Comparison of ENCODE assay signal across 21 cellular contexts in the genomic region with DNA sequence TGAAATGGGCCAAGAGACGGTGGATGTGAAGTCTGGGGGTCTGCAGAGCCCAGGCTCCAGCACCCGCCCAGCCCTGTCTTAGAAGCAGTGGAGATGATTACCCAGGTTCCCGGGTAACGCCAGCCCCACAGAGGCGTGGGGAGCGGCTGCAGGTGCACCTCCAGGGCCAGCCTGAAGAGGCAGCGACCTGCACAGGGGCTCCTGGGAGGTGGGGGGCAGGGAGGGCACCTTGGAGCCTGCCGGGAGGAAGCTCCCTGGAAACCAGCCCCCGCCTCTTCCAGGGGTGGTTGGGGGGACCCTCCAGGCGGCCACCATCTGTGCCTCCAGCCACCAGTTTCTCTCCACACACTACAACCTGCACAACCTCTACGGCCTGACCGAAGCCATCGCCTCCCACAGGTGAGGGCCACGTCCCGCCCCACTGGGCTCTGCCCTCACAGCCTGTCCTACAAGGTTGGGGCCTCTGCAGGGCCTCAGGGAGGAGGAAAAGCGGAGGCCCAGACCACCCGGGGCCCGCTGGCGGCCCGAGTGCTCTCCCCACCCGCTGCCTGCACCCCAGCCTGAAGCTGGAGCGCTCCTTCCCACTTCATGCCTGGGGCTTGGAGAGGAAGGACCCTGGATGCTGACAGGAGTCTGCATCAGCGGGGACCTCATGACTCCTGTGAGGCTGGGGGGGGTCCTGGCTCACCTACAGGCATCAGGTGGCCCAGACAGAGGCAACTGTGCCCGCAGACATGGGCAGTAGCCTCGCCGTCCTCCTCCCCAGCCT. TPM values are rescaled to one million over a fixed set of nuclear protein-coding genes. Genes with fewer than 3 reads are reported as not detected.
DNase-seq lines count a peak whose midpoint lies in the region; ATAC-seq and TF ChIP-seq lines count a peak whose summit lies in the region.
"Had no signal": no experiment of that assay in that cellular context is flagged by ENCODE, and none has a peak within 500 bp of the region (broad histone marks: within the 10 kb centered on the region; RNA-seq: fewer than 3 reads in every experiment).

No MANE protein-coding gene starts in this region.

- H3K4me3 Mint-ChIP-seq in endodermal cell, result no peak overlapping the region
- H3K4me3 Mint-ChIP-seq: activated CD8-positive, alpha-beta T cell treated with anti-CD3 and anti-CD28 coated beads for 36 hours; activated naive CD8-positive, alpha-beta T cell; activated T-cell treated with anti-CD3 and anti-CD28 coated beads, Interleukin-2, amount 50 U/mL, for 72 hours; memory B cell; nephron had no signal

- H3K4me1 Mint-ChIP-seq in endodermal cell, result peaks cover 9% of the 10 kb centered on the region
- H3K4me1 Mint-ChIP-seq: nephron had no signal

- CTCF ChIA-PET in HEK293 (lab: Yijun Ruan, JAX), result interaction anchor here (1.0 to 2.7 kb wide), 2 partner anchors 10 to 11 kb away, joined by 5 to 12 read pairs; a partner anchor contains a TSS

- H3K4me3 ChIP-seq in BLaER1 treated with 17β-estradiol and CSF1 and Interleukin-3, amounts not matched to agents 10 nM and 100 nM, result no peak overlapping the region
- H3K4me3 ChIP-seq in HEK293 (ENCODE audit: low read depth, low read length) (no peak overlapping the region), endodermal cell (ENCODE audit: low read length) (no peak overlapping the region), neuronal stem cell (ENCODE audit: low read length in 2 of 2) (no peak overlapping the region), smooth muscle cell (no peak overlapping the region), right atrium auricular region (no peak overlapping the region)
- H3K4me3 ChIP-seq: body of pancreas, prostate gland, SJSA1, thoracic aorta had no signal

- peaks cover 19% of the 10 kb centered on the region for H3K36me3 Mint-ChIP-seq in endodermal cell (ENCODE audit: low read depth)
- H3K36me3 Mint-ChIP-seq: activated naive CD8-positive, alpha-beta T cell had no signal

- H3K27me3 ChIP-seq in BLaER1 treated with 17β-estradiol and CSF1 and Interleukin-3, amounts not matched to agents 10 nM and 100 nM, result peaks cover 0 to 8% (median 0%) of the 10 kb centered on the region in 11 experiments; a peak in 2 of 22 replicates
- H3K27me3 ChIP-seq in endodermal cell (ENCODE audit: control insufficient read depth, insufficient read depth, low read length, poor library complexity, severe bottlenecking), result no peaks in the 10 kb centered on the region
- H3K27me3 ChIP-seq in neuronal stem cell (ENCODE audit: control insufficient read depth in 3 of 3, insufficient read depth in 3 of 3, low read depth in 1 of 3, low read length in 3 of 3), result no peaks in the 10 kb centered on the region
- H3K27me3 ChIP-seq in smooth muscle cell (ENCODE audit: low read depth), result no peaks in the 10 kb centered on the region
- no peaks in the 10 kb centered on the region for H3K27me3 ChIP-seq in right atrium auricular region
- H3K27me3 ChIP-seq: body of pancreas, SJSA1 had no signal

- peaks cover 15% of the 10 kb centered on the region for H3K9me3 Mint-ChIP-seq in endodermal cell

- 81 to 84% methylated on average over 11 to 26 of the region's 26 CpGs for WGBS in endodermal cell (ENCODE audit: insufficient coverage in 1 of 2, insufficient read length in 1 of 2), 2 experiments
- no CpG with 5 or more reads among the region's 26 CpGs for WGBS in neuronal stem cell (ENCODE audit: extremely low coverage in 2 of 2, insufficient read length in 2 of 2, insufficient replicate concordance in 1 of 2), 2 donors
- 91% methylated on average over 23 of the region's 26 CpGs for WGBS in smooth muscle cell (ENCODE audit: low lambda C conversion rate)

- H3K79me1 ChIP-seq in neuronal stem cell (ENCODE audit: low read depth, low read length), result peaks cover 3% of the 10 kb centered on the region

- H3K23ac ChIP-seq in neuronal stem cell (ENCODE audit: low read depth, low read length, poor library complexity), result peak overlapping the region; percentile 73

- DNase-seq in endodermal cell (peak; percentile 78), neuronal stem cell (ENCODE audit: low spot score) (no peak), smooth muscle cell (lab: John Stamatoyannopoulos, UW; ENCODE audit: unreplicated experiment) (no peak), substantia nigra (lab: John Stamatoyannopoulos, UW) (no peak), right atrium auricular region (ENCODE audit: low spot score) (no peak)
- DNase-seq: activated CD8-positive, alpha-beta T cell treated with anti-CD3 and anti-CD28 coated beads for 36 hours; activated T-cell treated with anti-CD3 and anti-CD28 coated beads, Interleukin-2, amount 50 U/mL, for 72 hours; body of pancreas; NCI-H1436 treated with DMSO at 0.1 percent for 48 hours; NCI-H2171 treated with DMSO at 0.1 percent for 48 hours; stimulated activated CD8-positive, alpha-beta memory T cell treated with anti-CD3 and anti-CD28 coated beads, Interleukin-4, amount 100 ng/mL, for 48 hours; T-helper 2 cell had no signal

- no peak overlapping the region for H2AFZ ChIP-seq in neuronal stem cell (ENCODE audit: low read length)
- H2AFZ ChIP-seq in smooth muscle cell (ENCODE audit: low read depth), result no peak overlapping the region

- no peak overlapping the region for H4K8ac ChIP-seq in neuronal stem cell (ENCODE audit: low read depth, low read length)

- H3K27ac Mint-ChIP-seq in endodermal cell, result no peak overlapping the region
- H3K27ac Mint-ChIP-seq: activated CD8-positive, alpha-beta T cell treated with anti-CD3 and anti-CD28 coated beads for 36 hours; activated naive CD8-positive, alpha-beta T cell; activated T-cell treated with anti-CD3 and anti-CD28 coated beads, Interleukin-2, amount 50 U/mL, for 72 hours; memory B cell had no signal

- no peak overlapping the region for H4K91ac ChIP-seq in neuronal stem cell (ENCODE audit: low read depth, low read length, poor library complexity)

- H2AK5ac ChIP-seq in neuronal stem cell (ENCODE audit: low read depth, low read length), result peak overlapping the region; percentile 46

- peaks cover 8 to 17% (median 11%) of the 10 kb centered on the region in 11 experiments; a peak in 21 of 22 replicates for H3K9me3 ChIP-seq in BLaER1 treated with 17β-estradiol and CSF1 and Interleukin-3, amounts not matched to agents 10 nM and 100 nM (replicated peaks in 1 of 11)
- H3K9me3 ChIP-seq in HEK293 (ENCODE audit: control insufficient read depth, insufficient read depth, low read depth, low read length) (no peaks in the 10 kb centered on the region), endodermal cell (ENCODE audit: control insufficient read depth, low read length) (peaks cover 16% of the 10 kb centered on the region), neuronal stem cell (replicated peaks in 1 of 2; ENCODE audit: control insufficient read depth in 2 of 2, insufficient read depth in 1 of 2, low read depth in 1 of 2, low read length in 2 of 2) (peaks cover 0 to 21% of the 10 kb centered on the region in 2 donors), smooth muscle cell (replicated peaks; ENCODE audit: low read depth) (no peaks in the 10 kb centered on the region), right atrium auricular region (no peaks in the 10 kb centered on the region)
- H3K9me3 ChIP-seq: body of pancreas, prostate gland, SJSA1, thoracic aorta had no signal

- H3K27ac ChIP-seq in BLaER1 treated with 17β-estradiol and CSF1 and Interleukin-3, amounts not matched to agents 10 nM and 100 nM, result no peak overlapping the region
- H3K27ac ChIP-seq in HEK293 (ENCODE audit: extremely low read depth, low read depth, low read length) (no peak overlapping the region), endodermal cell (ENCODE audit: low read depth, low read length) (no peak overlapping the region), neuronal stem cell (replicated peaks; ENCODE audit: low read length) (no peak overlapping the region), smooth muscle cell (ENCODE audit: low read depth) (no peak overlapping the region), substantia nigra (ENCODE audit: low read depth, low read length, poor library complexity, severe bottlenecking) (no peak overlapping the region), right atrium auricular region (no peak overlapping the region)
- H3K27ac ChIP-seq: body of pancreas, prostate gland, SJSA1, thoracic aorta had no signal

- H4K20me1 ChIP-seq in BLaER1 treated with 17β-estradiol and CSF1 and Interleukin-3, amounts not matched to agents 10 nM and 100 nM, result peaks cover 0 to 41% (median 14%) of the 10 kb centered on the region in 11 experiments; a peak in 14 of 22 replicates
- no peaks in the 10 kb centered on the region for H4K20me1 ChIP-seq in smooth muscle cell (ENCODE audit: low read depth)

- TF ChIP-seq CTCF in HEK293 (tag by site-specific recombination; IDR thresholded peaks at IDR 0.05) (no peak), endodermal cell (conservative IDR thresholded peaks at IDR 0.05) (peak; percentile 55), smooth muscle cell (IDR thresholded peaks at IDR 0.05; ENCODE audit: borderline replicate concordance, insufficient read depth, poor library complexity, severe bottlenecking) (no peak), right atrium auricular region (IDR thresholded peaks at IDR 0.05) (no peak)

- peak overlapping the region in 2 of 11 experiments; percentile 9 to 34; a peak in 2 of 22 replicates for H3K9ac ChIP-seq in BLaER1 treated with 17β-estradiol and CSF1 and Interleukin-3, amounts not matched to agents 10 nM and 100 nM
- H3K9ac ChIP-seq in endodermal cell (ENCODE audit: extremely low read depth, low read length, poor library complexity, severe bottlenecking) (no peak overlapping the region), neuronal stem cell (ENCODE audit: low read depth, low read length, poor library complexity) (peak overlapping the region; percentile 57), smooth muscle cell (ENCODE audit: low read depth) (no peak overlapping the region)

- H3K4me1 ChIP-seq in BLaER1 treated with 17β-estradiol and CSF1 and Interleukin-3, amounts not matched to agents 10 nM and 100 nM, result peaks cover 15 to 37% (median 22%) of the 10 kb centered on the region in 10 experiments
- H3K4me1 ChIP-seq in HEK293 (ENCODE audit: control insufficient read depth, insufficient read depth, low read length) (no peaks in the 10 kb centered on the region), endodermal cell (ENCODE audit: control insufficient read depth, insufficient read depth, low read length) (no peaks in the 10 kb centered on the region), neuronal stem cell (ENCODE audit: control insufficient read depth in 2 of 2, insufficient read depth in 1 of 2, low read depth in 1 of 2, low read length in 2 of 2) (peaks cover 0 to 4% of the 10 kb centered on the region in 2 donors), smooth muscle cell (ENCODE audit: low read depth) (no peaks in the 10 kb centered on the region), right atrium auricular region (no peaks in the 10 kb centered on the region)
- H3K4me1 ChIP-seq: body of pancreas, prostate gland, SJSA1 had no signal

- POLR2A ChIA-PET in HEK293 (lab: Yijun Ruan, JAX), result interaction anchor here (1.3 kb wide), 1 partner anchor 10 kb away, joined by 7 read pairs; a partner anchor contains a TSS

- H3K79me2 ChIP-seq in smooth muscle cell (ENCODE audit: low read depth), result no peaks in the 10 kb centered on the region

- no peak overlapping the region for H2BK120ac ChIP-seq in neuronal stem cell (ENCODE audit: low read depth, low read length)

- no peak overlapping the region for H2BK12ac ChIP-seq in neuronal stem cell (ENCODE audit: low read length)

- peaks cover 0 to 89% (median 0%) of the 10 kb centered on the region in 11 experiments; a peak in 5 of 22 replicates for H3K36me3 ChIP-seq in BLaER1 treated with 17β-estradiol and CSF1 and Interleukin-3, amounts not matched to agents 10 nM and 100 nM
- peaks cover 0 to 23% of the 10 kb centered on the region in 2 experiments; a peak in 1 of 3 replicates for H3K36me3 ChIP-seq in HEK293 (ENCODE audit: control insufficient read depth in 2 of 2, insufficient read depth in 1 of 2, low read length in 2 of 2)
- H3K36me3 ChIP-seq in endodermal cell (ENCODE audit: control insufficient read depth, insufficient read depth, low read length), result peaks cover 6% of the 10 kb centered on the region
- peaks cover 3% of the 10 kb centered on the region in 2 donors for H3K36me3 ChIP-seq in neuronal stem cell (replicated peaks in 1 of 2; ENCODE audit: control insufficient read depth in 2 of 2, insufficient read depth in 2 of 2, low read length in 2 of 2)
- H3K36me3 ChIP-seq in smooth muscle cell (ENCODE audit: low read depth), result no peaks in the 10 kb centered on the region
- H3K36me3 ChIP-seq in right atrium auricular region, result no peaks in the 10 kb centered on the region
- H3K36me3 ChIP-seq: prostate gland, SJSA1, thoracic aorta had no signal

- H3K18ac ChIP-seq in neuronal stem cell (ENCODE audit: low read length), result no peak overlapping the region

- H3K14ac ChIP-seq in neuronal stem cell (ENCODE audit: low read length), result no peak overlapping the region

- H2BK15ac ChIP-seq in neuronal stem cell (ENCODE audit: low read length), result no peak overlapping the region

- H2BK5ac ChIP-seq in neuronal stem cell (ENCODE audit: low read length), result peak overlapping the region; percentile 80

- no peak overlapping the region for H3K4ac ChIP-seq in neuronal stem cell (ENCODE audit: low read length)

- H3K27me3 Mint-ChIP-seq in endodermal cell (ENCODE audit: insufficient read depth), result no peaks in the 10 kb centered on the region
- H3K27me3 Mint-ChIP-seq: activated CD8-positive, alpha-beta T cell treated with anti-CD3 and anti-CD28 coated beads for 36 hours; activated naive CD8-positive, alpha-beta T cell; memory B cell had no signal

- no peaks in the 10 kb centered on the region for H3F3A ChIP-seq in smooth muscle cell (ENCODE audit: low read depth)

- peak overlapping the region; percentile 60 to 95 (median 89) for H3K4me2 ChIP-seq in BLaER1 treated with 17β-estradiol and CSF1 and Interleukin-3, amounts not matched to agents 10 nM and 100 nM
- no peak overlapping the region for H3K4me2 ChIP-seq in neuronal stem cell (ENCODE audit: insufficient read depth, low read length, poor library complexity, severe bottlenecking)
- no peak overlapping the region for H3K4me2 ChIP-seq in smooth muscle cell

- ATAC-seq in GM21786 (IDR thresholded peaks at IDR 0.05; ENCODE audit: unreplicated experiment), result no peak
- ATAC-seq: activated CD8-positive, alpha-beta T cell treated with anti-CD3 and anti-CD28 coated beads for 36 hours; activated T-cell treated with anti-CD3 and anti-CD28 coated beads, Interleukin-2, amount 50 U/mL, for 72 hours; body of pancreas had no signal

RNA-seq across cellular contexts. Expression of a gene that starts 10.5 kb away (rescaled TPM):
- 10 to 100 TPM; 46.4 to 72.3 TPM for total RNA-seq in endodermal cell
- 75.1 TPM for polyA plus RNA-seq in endodermal cell (2013, experiment 1 of 2)
- 65.7 TPM for polyA plus RNA-seq in endodermal cell (2013, experiment 2 of 2)
- polyA plus RNA-seq in neuronal stem cell (2013, experiment 1 of 2), result 50.1 TPM
- polyA plus RNA-seq in neuronal stem cell (2013, experiment 2 of 2), result 49.6 TPM
- 36.6 and 37.4 TPM in 2 replicates for total RNA-seq in smooth muscle cell
- 53.6 and 56.5 TPM in 2 replicates for polyA plus RNA-seq in smooth muscle cell
- total RNA-seq in right atrium auricular region, result 10 to 100 TPM; 54.8 to 99.1 TPM

RNA-seq across cellular contexts. Expression of a gene that starts 35.0 kb away (rescaled TPM):
- total RNA-seq in endodermal cell (100 to 1,000 TPM; 107 to 110 TPM), smooth muscle cell (75.0 and 86.1 TPM in 2 replicates), right atrium auricular region (10 to 100 TPM; 24.6 to 31.0 TPM)
- 126 TPM for polyA plus RNA-seq in endodermal cell (2013, experiment 1 of 2)
- polyA plus RNA-seq in endodermal cell (2013, experiment 2 of 2), result 123 TPM
- polyA plus RNA-seq in neuronal stem cell (2013, experiment 1 of 2), result 66.1 TPM
- 64.7 TPM for polyA plus RNA-seq in neuronal stem cell (2013, experiment 2 of 2)
- polyA plus RNA-seq in smooth muscle cell, result 109 and 127 TPM in 2 replicates

RNA-seq across cellular contexts. Expression of a gene that starts 57.9 kb away (rescaled TPM):
- total RNA-seq in endodermal cell (under 1 TPM in 1 of 2 donors, not detected in 1; 0.31 TPM), smooth muscle cell (1.8 and 3.9 TPM in 2 replicates), right atrium auricular region (not detected)
- 0.50 TPM for polyA plus RNA-seq in endodermal cell (2013, experiment 1 of 2)
- polyA plus RNA-seq in endodermal cell (2013, experiment 2 of 2), result 0.37 TPM
- polyA plus RNA-seq in neuronal stem cell (2013, experiment 1 of 2), result 0.20 TPM
- polyA plus RNA-seq in neuronal stem cell (2013, experiment 2 of 2), result 0.22 TPM
- 1.0 and 3.9 TPM in 2 replicates for polyA plus RNA-seq in smooth muscle cell
- total RNA-seq: body of pancreas, SJSA1, thoracic aorta had no signal

Comparison
In these comparisons a context has a peak if more than half of its experiments do, and no peak if none do; other contexts are left out.
1. H3K4me2 ChIP-seq: peak in BLaER1 treated with 17β-estradiol and CSF1 and Interleukin-3, amounts not matched to agents 10 nM and 100 nM (11 of 11); none in neuronal stem cell (single experiment) and smooth muscle cell (single experiment).